22 cellular contexts compared by ENCODE assay signal in genomic region chr9:98229090-98229395, GRCh38. TPM values are rescaled to one million over a fixed set of nuclear protein-coding genes. Genes with fewer than 3 reads are reported as not detected.
DNase-seq lines count a peak whose midpoint lies in the region; ATAC-seq, FAIRE-seq and TF ChIP-seq lines count a peak whose summit lies in the region.
"Had no signal": no experiment of that assay in that cellular context is flagged by ENCODE, and none has a peak within 500 bp of the region (broad histone marks: within the 10 kb centered on the region; RNA-seq: fewer than 3 reads in every experiment).

No MANE protein-coding gene starts in this region.

- H3K4me3 ChIP-seq in A549 (no peak overlapping the region), PC-9 (no peak overlapping the region), HepG2 (replicated peaks in 1 of 3; ENCODE audit: insufficient read depth in 1 of 3, low read depth in 2 of 3, low read length in 3 of 3) (peak overlapping the region in 1 of 3 experiments; percentile 42; a peak in 1 of 6 replicates), trophoblast cell (ENCODE audit: low read depth, low read length) (no peak overlapping the region)
- H3K4me3 ChIP-seq: SK-N-MC had no signal

- BruUV-seq in PC-9 (replicated peaks; lab: Mats Ljungman, UMichigan) (no TSS peak), HepG2 (replicated peaks; lab: Mats Ljungman, UMichigan) (no TSS peak)

- H2AFZ ChIP-seq in PC-9, result no peak overlapping the region
- H2AFZ ChIP-seq in HepG2 (ENCODE audit: low read length), result no peak overlapping the region
- H2AFZ ChIP-seq in trophoblast cell (ENCODE audit: insufficient read depth, low read length, poor library complexity), result no peak overlapping the region

- no peak for FAIRE-seq in A549 (lab: Jason Lieb, UNC)
- no peak for FAIRE-seq in HepG2 (lab: Jason Lieb, UNC)
- FAIRE-seq: D721Med, GM18507, H1 had no signal

- no peak overlapping the region for H3K18ac ChIP-seq in trophoblast cell (ENCODE audit: low read length)

- WGBS in A549 (ENCODE audit: missing lambda C conversion rate), result 85% methylated on average over 4 of the region's 4 CpGs
- 61% methylated on average over 3 of the region's 4 CpGs for whole genome bisulfite sequencing in HepG2 (ENCODE audit: low lambda C conversion rate)
- WGBS in trophoblast cell (ENCODE audit: extremely low coverage, insufficient coverage, insufficient read length), result no CpG with 5 or more reads among the region's 4 CpGs

- H4K8ac ChIP-seq in trophoblast cell (ENCODE audit: low read depth, low read length), result no peak overlapping the region

- peaks cover 57% of the 10 kb centered on the region for H3F3A ChIP-seq in PC-9 (ENCODE audit: insufficient read depth, low read depth)

- H2AK5ac ChIP-seq in trophoblast cell (ENCODE audit: low read length), result peak overlapping the region; percentile 20

- TF ChIP-seq CTCF in A549 (IDR thresholded peaks at IDR 0.05) (no peak), PC-9 (conservative IDR thresholded peaks at IDR 0.05) (no peak), HepG2 (CRISPR knock-in tag; IDR thresholded peaks at IDR 0.05) (no peak), GM20000 (IDR thresholded peaks at IDR 0.05; ENCODE audit: extremely low read depth, missing control alignments) (no peak)

- H3K79me2 ChIP-seq in PC-9 (ENCODE audit: low read depth) (peaks cover 20% of the 10 kb centered on the region), HepG2 (ENCODE audit: insufficient read depth, low read length) (no peaks in the 10 kb centered on the region), trophoblast cell (ENCODE audit: control insufficient read depth, insufficient read depth, low read length, poor library complexity) (no peaks in the 10 kb centered on the region)

- intact Hi-C loops in PC-9 (cut with micrococcal nuclease; ENCODE audit: unreplicated experiment), result no loop called here
- intact Hi-C loops in HepG2 (cut with micrococcal nuclease; ENCODE audit: unreplicated experiment), result no loop called here

- DNase-seq in A549 (ENCODE audit: low read depth in 1 of 2, low spot score in 1 of 2) (no peak), PC-9 (no peak), HepG2 (ENCODE audit: low spot score) (no peak), trophoblast cell (no peak), GM20000 (ENCODE audit: low spot score) (no peak)
- DNase-seq: 8988T, DMS53, GDM1, MV-4-11, NCI-H1105 treated with DMSO at 0.1 percent for 48 hours, NCI-H1694, NCI-H446 treated with DMSO at 0.1 percent for 48 hours, NCI-H526 treated with DMSO at 0.1 percent for 48 hours, OCI-M1, SHP77 treated with DMSO at 0.1 percent for 48 hours, SW 1271 had no signal

- H3K9me3 ChIP-seq in A549 (no peaks in the 10 kb centered on the region), PC-9 (ENCODE audit: insufficient read depth, low read depth) (no peaks in the 10 kb centered on the region), HepG2 (ENCODE audit: low read length) (no peaks in the 10 kb centered on the region), trophoblast cell (ENCODE audit: insufficient read depth, low read depth, low read length) (no peaks in the 10 kb centered on the region)

- peak overlapping the region; percentile 42 for H4K91ac ChIP-seq in trophoblast cell (ENCODE audit: low read depth, low read length)

- H3K27me3 ChIP-seq in PC-9 (ENCODE audit: insufficient read depth, low read depth) (no peaks in the 10 kb centered on the region), HepG2 (ENCODE audit: control insufficient read depth in 1 of 2, insufficient read depth in 2 of 2, low read length in 2 of 2) (no peaks in the 10 kb centered on the region), trophoblast cell (ENCODE audit: insufficient read depth, low read length) (no peaks in the 10 kb centered on the region)

- H4K20me1 ChIP-seq in PC-9 (ENCODE audit: insufficient read depth), result no peaks in the 10 kb centered on the region
- H4K20me1 ChIP-seq in HepG2 (ENCODE audit: insufficient read depth, low read length), result no peaks in the 10 kb centered on the region

- H2BK5ac ChIP-seq in trophoblast cell (ENCODE audit: low read depth, low read length, poor library complexity), result peak overlapping the region; percentile 59

- H2BK12ac ChIP-seq in trophoblast cell (ENCODE audit: low read length), result no peak overlapping the region

- TF ChIP-seq POLR2A in A549 (IDR thresholded peaks at IDR 0.05; ENCODE audit: low read length) (no peak), HepG2 (IDR thresholded peaks at IDR 0.05; ENCODE audit: insufficient read depth in 1 of 2, low read depth in 2 of 2, low read length in 2 of 2) (no peak)

- no peak overlapping the region for H4K12ac ChIP-seq in trophoblast cell (ENCODE audit: low read depth, low read length)

- no peak overlapping the region for H3K4ac ChIP-seq in trophoblast cell (ENCODE audit: low read depth, low read length)

- peak overlapping the region; percentile 5 for H2BK120ac ChIP-seq in trophoblast cell (ENCODE audit: insufficient read depth, low read length, poor library complexity)

- H3K27ac ChIP-seq in A549 (peak overlapping the region; percentile 56 to 76; a peak in 4 of 6 replicates), PC-9 (0 out of 2 replicates have a peak overlapping the region, but pooled peaks have one; percentile 93), HepG2 (ENCODE audit: extremely low read length, insufficient read depth, low read length) (peak overlapping the region; percentile 92), trophoblast cell (ENCODE audit: low read depth, low read length) (peak overlapping the region; percentile 2)
- H3K27ac ChIP-seq: SK-N-MC had no signal

- H3K79me1 ChIP-seq in trophoblast cell (ENCODE audit: low read length), result peaks cover 6% of the 10 kb centered on the region

- in situ Hi-C loops in HepG2 (cut with HindIII; ENCODE audit: extremely low pct_ligation_motif_present, low pct_unique_long_range_greater_than_20kb), result no loop called here

- CTCF ChIA-PET in A549 (lab: Yijun Ruan, JAX), result interaction anchor here (0.8 to 2.8 kb wide), 9 partner anchors 10 to 155 kb away, joined by 3 to 7 read pairs (median 4); no protein-coding TSS in a partner anchor
- CTCF ChIA-PET in PC-9 (lab: Charles Lee), result interaction anchor here (0.6 kb wide), 1 partner anchor 19 kb away, joined by 6 read pairs; no protein-coding TSS in a partner anchor
- CTCF ChIA-PET in HepG2 (lab: Yijun Ruan, JAX; ENCODE audit: low intra/inter-chr PET ratio, low total read pairs), result no interaction called here

- peaks cover 27% of the 10 kb centered on the region for H3K36me3 ChIP-seq in PC-9 (ENCODE audit: low read depth)
- peaks cover 0 to 1% of the 10 kb centered on the region in 2 experiments; a peak in 1 of 5 replicates for H3K36me3 ChIP-seq in HepG2 (replicated peaks in 1 of 2; ENCODE audit: control insufficient read depth in 1 of 2, insufficient read depth in 2 of 2, low read length in 2 of 2)
- peaks cover 19 to 27% of the 10 kb centered on the region in 2 experiments for H3K36me3 ChIP-seq in trophoblast cell (ENCODE audit: control insufficient read depth in 1 of 2, insufficient read depth in 2 of 2, low read length in 2 of 2)

- peak overlapping the region; percentile 9 for H3K14ac ChIP-seq in trophoblast cell (ENCODE audit: low read length)

- no peak for TF ChIP-seq RAD21 in A549 (conservative IDR thresholded peaks at IDR 0.05 in 1 of 2, IDR thresholded peaks at IDR 0.05 in 1 of 2)
- no peak for TF ChIP-seq RAD21 in HepG2 (CRISPR knock-in tag; IDR thresholded peaks at IDR 0.05)

- ATAC-seq in A549, result no peak
- no peak for ATAC-seq in HepG2
- ATAC-seq in GM21528 (IDR thresholded peaks at IDR 0.05; ENCODE audit: low FRiP score, unreplicated experiment), result no peak
- no peak for ATAC-seq in HG03571 (IDR thresholded peaks at IDR 0.05; ENCODE audit: unreplicated experiment)

- no peak for TF ChIP-seq EP300 in A549 (IDR thresholded peaks at IDR 0.05)
- TF ChIP-seq EP300 in HepG2 (IDR thresholded peaks at IDR 0.05; ENCODE audit: low read depth in 2 of 2, low read length in 2 of 2), result no peak
- TF ChIP-seq EP300 in HepG2 (CRISPR knock-in tag; IDR thresholded peaks at IDR 0.05; ENCODE audit: borderline replicate concordance), result no peak

- no peak overlapping the region for H3K23ac ChIP-seq in trophoblast cell (ENCODE audit: low read length)

- H3K4me1 ChIP-seq in A549 (peaks cover 81% of the 10 kb centered on the region), PC-9 (replicated peaks; ENCODE audit: insufficient read depth) (peaks cover 89% of the 10 kb centered on the region), HepG2 (ENCODE audit: insufficient read depth, low read length) (peaks cover 71% of the 10 kb centered on the region), trophoblast cell (ENCODE audit: control insufficient read depth in 1 of 2, insufficient read depth in 2 of 2, low read length in 2 of 2) (peaks cover 13 to 16% of the 10 kb centered on the region in 2 experiments)

- no peaks in the 10 kb centered on the region for H3K9me2 ChIP-seq in PC-9 (ENCODE audit: insufficient read depth)

- POLR2A ChIA-PET in A549 (lab: Yijun Ruan, JAX), result no interaction called here
- POLR2A ChIA-PET in PC-9 (lab: Charles Lee; ENCODE audit: unreplicated experiment), result interaction anchor here (0.6 kb wide), 1 partner anchor 307 kb away, joined by 4 read pairs; the partner anchor contains the start of gene TRMO
- POLR2A ChIA-PET in HepG2 (lab: Yijun Ruan, JAX), result interaction anchor here (0.6 to 5.2 kb wide), 13 partner anchors 8 to 172 kb away, joined by 3 to 71 read pairs (median 6); partner anchors contain the start of genes CORO2A, NANS, TBC1D2 and TRIM14

- H3K4me2 ChIP-seq in A549, result peak overlapping the region; percentile 40; the same call in 2 of the 3 replicates
- no peak overlapping the region for H3K4me2 ChIP-seq in PC-9
- H3K4me2 ChIP-seq in HepG2 (ENCODE audit: low read depth, low read length), result peak overlapping the region; percentile 76
- H3K4me2 ChIP-seq in trophoblast cell (ENCODE audit: low read length), result no peak overlapping the region

- peak overlapping the region; percentile 68 for H3K9ac ChIP-seq in HepG2 (ENCODE audit: insufficient read depth, low read depth, low read length)
- no peak overlapping the region for H3K9ac ChIP-seq in trophoblast cell (ENCODE audit: low read length)

RNA-seq across cellular contexts. Expression of gene TBC1D2, which starts 26.4 kb away (rescaled TPM):
- polyA plus RNA-seq in A549 (2011; rRNA removed), result 3.3 and 4.1 TPM in 2 replicates
- polyA plus RNA-seq in A549 (2012; cell fraction: cytosol; rRNA removed), result 4.1 and 4.6 TPM in 2 replicates
- polyA plus RNA-seq in A549 (2012; cell fraction: nucleus; rRNA removed), result 11.3 and 11.9 TPM in 2 replicates
- 6.5 to 7.5 TPM (median 7.3 TPM) in 3 replicates for polyA plus RNA-seq in A549 (2017; fragmentation: RNase III; extraction: RNeasy Plus Mini Kit Qiagen cat#74134 plus additional on column Dnase treatment)
- 5.4 and 6.4 TPM in 2 replicates for polyA minus RNA-seq in A549 (2011; rRNA and poly(A)+ RNA removed)
- total RNA-seq in PC-9 (2021), result 42.9 and 44.7 TPM in 2 replicates
- total RNA-seq in HepG2 (2016; rRNA removed; fragmentation: Illumina TruSeq; extraction: Trizol), result 2.2 and 2.8 TPM in 2 replicates
- total RNA-seq in HepG2 (2016; cell fraction: cytosol; rRNA removed; fragmentation: Illumina TruSeq; extraction: Trizol; ENCODE audit: low read depth), result 0.51 and 0.62 TPM in 2 replicates
- 2.1 and 2.6 TPM in 2 replicates for total RNA-seq in HepG2 (2016; cell fraction: insoluble cytoplasmic fraction; rRNA removed; fragmentation: Illumina TruSeq; extraction: Trizol)
- total RNA-seq in HepG2 (2016; cell fraction: membrane; rRNA removed; fragmentation: Illumina TruSeq; extraction: Trizol), result 1.1 and 1.2 TPM in 2 replicates
- 2.2 and 2.8 TPM in 2 replicates for total RNA-seq in HepG2 (2016; cell fraction: nucleus; rRNA removed; fragmentation: Illumina TruSeq; extraction: Trizol)
- polyA plus RNA-seq in HepG2 (2011; rRNA removed), result 2.0 and 2.8 TPM in 2 replicates
- polyA plus RNA-seq in HepG2 (2011; cell fraction: cytosol; rRNA removed), result 1.5 and 2.0 TPM in 2 replicates
- polyA plus RNA-seq in HepG2 (2011; cell fraction: nucleus; rRNA removed), result 5.2 and 5.6 TPM in 2 replicates
- 1.9 and 2.1 TPM in 2 replicates for polyA plus RNA-seq in HepG2 (2012)
- polyA plus RNA-seq in HepG2 (2016; cell fraction: cytosol; fragmentation: Illumina TruSeq; extraction: Trizol; ENCODE audit: low read depth), result 0.31 and 0.54 TPM in 2 replicates
- polyA plus RNA-seq in HepG2 (2016; cell fraction: insoluble cytoplasmic fraction; fragmentation: Illumina TruSeq; extraction: Trizol; ENCODE audit: low read depth), result 2.9 and 3.0 TPM in 2 replicates
- 0.96 and 1.1 TPM in 2 replicates for polyA plus RNA-seq in HepG2 (2016; cell fraction: membrane; fragmentation: Illumina TruSeq; extraction: Trizol; ENCODE audit: low read depth)
- 3.1 and 3.8 TPM in 2 replicates for polyA plus RNA-seq in HepG2 (2016; cell fraction: nucleus; fragmentation: Illumina TruSeq; extraction: Trizol; ENCODE audit: insufficient read depth, low read depth)
- 6.2 and 19.2 TPM in 2 replicates for polyA minus RNA-seq in HepG2 (2011; rRNA and poly(A)+ RNA removed; ENCODE audit: low replicate concordance)
- polyA minus RNA-seq in HepG2 (2011; cell fraction: cytosol; rRNA and poly(A)+ RNA removed), result 1.1 TPM in 2 replicates
- 3.1 and 4.0 TPM in 2 replicates for polyA minus RNA-seq in HepG2 (2011; cell fraction: nucleus; rRNA and poly(A)+ RNA removed)
- polyA plus RNA-seq in trophoblast cell (2013), result 18.4 and 19.5 TPM in 2 replicates

RNA-seq across cellular contexts. Expression of gene CORO2A, which starts 36.6 kb away (rescaled TPM):
- polyA plus RNA-seq in A549 (2011; rRNA removed) (2.0 and 3.1 TPM in 2 replicates), A549 (2017; fragmentation: RNase III; extraction: RNeasy Plus Mini Kit Qiagen cat#74134 plus additional on column Dnase treatment) (0.42 to 0.50 TPM (median 0.49 TPM) in 3 replicates), HepG2 (2011; rRNA removed) (12.9 and 15.3 TPM in 2 replicates)
- polyA plus RNA-seq in A549 (2012; cell fraction: cytosol; rRNA removed), result 0.42 and 0.53 TPM in 2 replicates
- polyA plus RNA-seq in A549 (2012; cell fraction: nucleus; rRNA removed), result 0.29 and 0.31 TPM in 2 replicates
- polyA minus RNA-seq in A549 (2011; rRNA and poly(A)+ RNA removed), result 2.4 and 4.8 TPM in 2 replicates
- total RNA-seq in PC-9 (2021) (19.5 and 19.8 TPM in 2 replicates), HepG2 (2016; rRNA removed; fragmentation: Illumina TruSeq; extraction: Trizol) (14.4 and 19.8 TPM in 2 replicates)
- 3.5 and 3.6 TPM in 2 replicates for total RNA-seq in HepG2 (2016; cell fraction: cytosol; rRNA removed; fragmentation: Illumina TruSeq; extraction: Trizol; ENCODE audit: low read depth)
- total RNA-seq in HepG2 (2016; cell fraction: insoluble cytoplasmic fraction; rRNA removed; fragmentation: Illumina TruSeq; extraction: Trizol), result 14.0 and 19.0 TPM in 2 replicates
- 12.4 and 12.5 TPM in 2 replicates for total RNA-seq in HepG2 (2016; cell fraction: membrane; rRNA removed; fragmentation: Illumina TruSeq; extraction: Trizol)
- 8.5 and 10.2 TPM in 2 replicates for total RNA-seq in HepG2 (2016; cell fraction: nucleus; rRNA removed; fragmentation: Illumina TruSeq; extraction: Trizol)
- polyA plus RNA-seq in HepG2 (2011; cell fraction: cytosol; rRNA removed), result 12.3 and 15.4 TPM in 2 replicates
- polyA plus RNA-seq in HepG2 (2011; cell fraction: nucleus; rRNA removed), result 7.9 and 8.1 TPM in 2 replicates
- polyA plus RNA-seq in HepG2 (2012), result 5.9 and 8.4 TPM in 2 replicates
- polyA plus RNA-seq in HepG2 (2016; cell fraction: cytosol; fragmentation: Illumina TruSeq; extraction: Trizol; ENCODE audit: low read depth), result 5.6 TPM in 2 replicates
- polyA plus RNA-seq in HepG2 (2016; cell fraction: insoluble cytoplasmic fraction; fragmentation: Illumina TruSeq; extraction: Trizol; ENCODE audit: low read depth), result 21.2 and 23.2 TPM in 2 replicates
- 9.4 and 10.3 TPM in 2 replicates for polyA plus RNA-seq in HepG2 (2016; cell fraction: membrane; fragmentation: Illumina TruSeq; extraction: Trizol; ENCODE audit: low read depth)
- polyA plus RNA-seq in HepG2 (2016; cell fraction: nucleus; fragmentation: Illumina TruSeq; extraction: Trizol; ENCODE audit: insufficient read depth, low read depth), result 21.7 and 22.4 TPM in 2 replicates
- polyA minus RNA-seq in HepG2 (2011; rRNA and poly(A)+ RNA removed; ENCODE audit: low replicate concordance), result 7.1 and 26.4 TPM in 2 replicates
- 9.8 and 10.3 TPM in 2 replicates for polyA minus RNA-seq in HepG2 (2011; cell fraction: cytosol; rRNA and poly(A)+ RNA removed)
- 4.6 and 5.3 TPM in 2 replicates for polyA minus RNA-seq in HepG2 (2011; cell fraction: nucleus; rRNA and poly(A)+ RNA removed)
- polyA plus RNA-seq in trophoblast cell (2013), result 34.0 and 35.3 TPM in 2 replicates

Comparison
In these comparisons a context has a peak if more than half of its experiments do, and no peak if none do; other contexts are left out.
1. H3K27ac ChIP-seq: peak in every context shown above with its lines; median percentile 93 in PC-9; 92 in HepG2; 66 in A549; 2 in trophoblast cell.
2. H3K4me2 ChIP-seq: peak in A549 (single experiment) and HepG2 (single experiment); none in PC-9 (single experiment) and trophoblast cell (single experiment).
3. RNA of gene TBC1D2, which starts 26.4 kb away (total RNA-seq): 42.9 to 44.7 TPM in PC-9; 0.51 to 2.8 TPM in HepG2; every median in the first group is over 10 times any median in the second.
4. Of the 38 proteins assayed by ChIP-seq in both HepG2 and A549: peak only in HepG2: none; only in A549: none; in both: MAFK; in neither: 37.